In the genomic region with DNA sequence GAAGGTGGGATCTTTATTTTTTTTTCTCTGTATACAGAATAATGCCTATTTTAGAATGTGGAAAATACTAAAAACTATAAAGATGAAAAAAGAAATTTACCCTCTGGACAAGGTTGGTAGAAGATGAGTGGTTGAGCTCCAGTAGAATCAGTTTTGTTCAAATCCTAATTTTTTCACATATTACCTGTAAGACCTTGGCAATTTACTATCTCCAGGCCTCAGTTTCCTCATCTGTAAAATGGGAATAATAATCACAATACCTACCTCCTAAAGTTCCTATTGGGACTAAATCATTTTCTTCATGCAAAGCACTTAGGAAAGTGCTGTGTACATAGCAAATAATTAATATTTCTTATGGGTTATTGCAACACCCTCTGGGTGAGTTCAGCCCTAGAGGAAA, we compare ENCODE assay signal across 23 cellular contexts. TPM values are rescaled to one million over a fixed set of nuclear protein-coding genes. Genes with fewer than 3 reads are reported as not detected.
DNase-seq lines count a peak whose midpoint lies in the region; ATAC-seq and TF ChIP-seq lines count a peak whose summit lies in the region.
"Had no signal": no experiment of that assay in that cellular context is flagged by ENCODE, and none has a peak within 500 bp of the region (broad histone marks: within the 10 kb centered on the region; RNA-seq: fewer than 3 reads in every experiment).

No MANE protein-coding gene starts in this region.

- H3K9ac ChIP-seq in adipocyte (ENCODE audit: low read length) (peak overlapping the region; percentile 75), colonic mucosa (ENCODE audit: low read depth in 2 of 2, low read length in 2 of 2) (no peak overlapping the region)

- H3K4me3 Mint-ChIP-seq in CD4-positive, alpha-beta memory T cell = no peak overlapping the region
- H3K4me3 Mint-ChIP-seq: activated CD4-positive, alpha-beta T cell treated with anti-CD3 and anti-CD28 coated beads, Interleukin-2, amount 10 ng/mL, durations not matched to agents 7 days and 5 days; activated naive CD8-positive, alpha-beta T cell treated with anti-CD3 and anti-CD28 coated beads for 36 hours; activated T-helper 17 cell treated with anti-CD3 and anti-CD28 coated beads, Interleukin-2, amount 50 U/mL, for 72 hours; brain; CD8-positive, alpha-beta T cell; dendritic cell treated with granulocyte-macrophage colony-stimulating factor and Interleukin-4, amounts not matched to agents 40 ng/mL and 50 ng/mL, for 4 days; nephron progenitor cell; T-helper 1 cell treated with Interleukin-12 subunit alpha and Interleukin-12 subunit beta and Interleukin-4 antibody, amounts not matched to agents 30 μg/mL and 1 μg/mL, for 36 hours had no signal

- ATAC-seq in GM18511 (IDR thresholded peaks at IDR 0.05; ENCODE audit: unreplicated experiment) = no peak
- ATAC-seq: activated T-helper 17 cell treated with anti-CD3 and anti-CD28 coated beads, Interleukin-2, amount 50 U/mL, for 72 hours; CD8-positive, alpha-beta T cell had no signal

- H3K4me1 Mint-ChIP-seq in CD4-positive, alpha-beta memory T cell = no peaks in the 10 kb centered on the region
- H3K4me1 Mint-ChIP-seq: activated CD4-positive, alpha-beta T cell treated with anti-CD3 and anti-CD28 coated beads, Interleukin-2, amount 10 ng/mL, durations not matched to agents 7 days and 5 days; activated naive CD8-positive, alpha-beta T cell treated with anti-CD3 and anti-CD28 coated beads for 36 hours; activated T-helper 17 cell treated with anti-CD3 and anti-CD28 coated beads, Interleukin-2, amount 50 U/mL, for 72 hours had no signal

- no peaks in the 10 kb centered on the region for H3K27me3 Mint-ChIP-seq in CD4-positive, alpha-beta memory T cell
- H3K27me3 Mint-ChIP-seq: activated CD4-positive, alpha-beta T cell treated with anti-CD3 and anti-CD28 coated beads, Interleukin-2, amount 10 ng/mL, durations not matched to agents 7 days and 5 days; activated naive CD8-positive, alpha-beta T cell treated with anti-CD3 and anti-CD28 coated beads for 36 hours; activated T-helper 17 cell treated with anti-CD3 and anti-CD28 coated beads, Interleukin-2, amount 50 U/mL, for 72 hours; brain; dendritic cell treated with granulocyte-macrophage colony-stimulating factor and Interleukin-4, amounts not matched to agents 40 ng/mL and 50 ng/mL, for 4 days had no signal

- H3K27me3 ChIP-seq in adipocyte (replicated peaks; ENCODE audit: control insufficient read depth, insufficient read depth, low read length) (no peaks in the 10 kb centered on the region), colonic mucosa (no peaks in the 10 kb centered on the region), prostate gland (replicated peaks; ENCODE audit: insufficient read depth) (no peaks in the 10 kb centered on the region), testis (no peaks in the 10 kb centered on the region)
- H3K27me3 ChIP-seq in CD4-positive, alpha-beta memory T cell (ENCODE audit: insufficient read depth, low read length) = no peaks in the 10 kb centered on the region

- intact Hi-C loops in colonic mucosa (cut with DNase I) (no loop called here), prostate gland (cut with DNase I) (no loop called here), testis (cut with DNase I; ENCODE audit: low total_unique reads) (no loop called here)
- intact Hi-C loops in CD4-positive, alpha-beta memory T cell (cut with micrococcal nuclease) = no loop called here

- no peaks in the 10 kb centered on the region for H3K9me3 Mint-ChIP-seq in CD4-positive, alpha-beta memory T cell
- H3K9me3 Mint-ChIP-seq: activated CD4-positive, alpha-beta T cell treated with anti-CD3 and anti-CD28 coated beads, Interleukin-2, amount 10 ng/mL, durations not matched to agents 7 days and 5 days; activated naive CD8-positive, alpha-beta T cell treated with anti-CD3 and anti-CD28 coated beads for 36 hours; activated T-helper 17 cell treated with anti-CD3 and anti-CD28 coated beads, Interleukin-2, amount 50 U/mL, for 72 hours; brain; CD8-positive, alpha-beta T cell; dendritic cell treated with granulocyte-macrophage colony-stimulating factor and Interleukin-4, amounts not matched to agents 40 ng/mL and 50 ng/mL, for 4 days; HFFc6; nephron progenitor cell; T-helper 1 cell treated with Interleukin-12 subunit alpha and Interleukin-12 subunit beta and Interleukin-4 antibody, amounts not matched to agents 30 μg/mL and 1 μg/mL, for 36 hours had no signal

- H3K4me1 ChIP-seq in adipocyte (ENCODE audit: control insufficient read depth, insufficient read depth, low read length) = peaks cover 53% of the 10 kb centered on the region
- H3K4me1 ChIP-seq in colonic mucosa = no peaks in the 10 kb centered on the region
- H3K4me1 ChIP-seq in prostate gland (replicated peaks) = no peaks in the 10 kb centered on the region
- peaks cover 50% of the 10 kb centered on the region for H3K4me1 ChIP-seq in testis
- H3K4me1 ChIP-seq in CD4-positive, alpha-beta memory T cell (ENCODE audit: insufficient read depth, low read length) = no peaks in the 10 kb centered on the region

- H3K27ac Mint-ChIP-seq in CD4-positive, alpha-beta memory T cell = no peak overlapping the region
- H3K27ac Mint-ChIP-seq: activated CD4-positive, alpha-beta T cell treated with anti-CD3 and anti-CD28 coated beads, Interleukin-2, amount 10 ng/mL, durations not matched to agents 7 days and 5 days; activated naive CD8-positive, alpha-beta T cell treated with anti-CD3 and anti-CD28 coated beads for 36 hours; activated T-helper 17 cell treated with anti-CD3 and anti-CD28 coated beads, Interleukin-2, amount 50 U/mL, for 72 hours; CD8-positive, alpha-beta T cell; dendritic cell treated with granulocyte-macrophage colony-stimulating factor and Interleukin-4, amounts not matched to agents 40 ng/mL and 50 ng/mL, for 4 days; T-helper 1 cell treated with Interleukin-12 subunit alpha and Interleukin-12 subunit beta and Interleukin-4 antibody, amounts not matched to agents 30 μg/mL and 1 μg/mL, for 36 hours had no signal

- DNase-seq in adipocyte (ENCODE audit: low read depth) = no peak
- DNase-seq in colonic mucosa = no peak
- no peak for DNase-seq in prostate gland (ENCODE audit: low spot score)
- DNase-seq in testis = no peak
- DNase-seq in CD4-positive, alpha-beta memory T cell = no peak
- DNase-seq in NCI-H446 (lab: John Stamatoyannopoulos, UW) = no peak
- no peak for DNase-seq in NCI-H1048 (lab: John Stamatoyannopoulos, UW)
- DNase-seq: activated CD4-positive, alpha-beta T cell treated with anti-CD3 and anti-CD28 coated beads, Interleukin-2, amount 10 ng/mL, durations not matched to agents 7 days and 5 days; activated naive CD8-positive, alpha-beta T cell treated with anti-CD3 and anti-CD28 coated beads for 36 hours; CD8-positive, alpha-beta T cell; GDM1; HFFc6; NCI-H1436 treated with DMSO at 0.1 percent for 48 hours; NCI-H2171 treated with DMSO at 0.1 percent for 48 hours; NCI-H748 treated with DMSO at 0.1 percent for 48 hours; nephron progenitor cell; OCI-M1 had no signal

- peaks cover 8% of the 10 kb centered on the region for H3K36me3 ChIP-seq in adipocyte (ENCODE audit: control insufficient read depth, insufficient read depth, low read length, severe bottlenecking)
- no peaks in the 10 kb centered on the region for H3K36me3 ChIP-seq in colonic mucosa
- no peaks in the 10 kb centered on the region for H3K36me3 ChIP-seq in prostate gland
- no peaks in the 10 kb centered on the region for H3K36me3 ChIP-seq in testis (ENCODE audit: low read depth, missing control alignments)
- H3K36me3 ChIP-seq in CD4-positive, alpha-beta memory T cell (ENCODE audit: insufficient read depth, low read length) = no peaks in the 10 kb centered on the region

- CTCF ChIA-PET in CD4-positive, alpha-beta memory T cell (lab: Charles Lee; ENCODE audit: partially characterized antibody) = no interaction called here

- H3K9me3 ChIP-seq in adipocyte (ENCODE audit: control insufficient read depth, low read length) = no peaks in the 10 kb centered on the region
- H3K9me3 ChIP-seq in colonic mucosa = no peaks in the 10 kb centered on the region
- H3K9me3 ChIP-seq in prostate gland = no peaks in the 10 kb centered on the region
- H3K9me3 ChIP-seq in testis = no peaks in the 10 kb centered on the region
- no peaks in the 10 kb centered on the region for H3K9me3 ChIP-seq in CD4-positive, alpha-beta memory T cell (ENCODE audit: control insufficient read depth in 1 of 2, low read length in 2 of 2)

- POLR2A ChIA-PET in CD4-positive, alpha-beta memory T cell (lab: Charles Lee; ENCODE audit: partially characterized antibody) = no interaction called here

- TF ChIP-seq POLR2A in prostate gland (IDR thresholded peaks at IDR 0.05) = no peak
- no peak for TF ChIP-seq POLR2A in testis (IDR thresholded peaks at IDR 0.05)

- H3K27ac ChIP-seq in colonic mucosa (peak overlapping the region; percentile 55), prostate gland (peak overlapping the region; percentile 57 to 64), testis (peak overlapping the region; percentile 52 to 73)
- no peak overlapping the region for H3K27ac ChIP-seq in CD4-positive, alpha-beta memory T cell (ENCODE audit: low read depth, low read length)

- H3K4me3 ChIP-seq in adipocyte (ENCODE audit: low read length) (peak overlapping the region; percentile 75), colonic mucosa (no peak overlapping the region), prostate gland (no peak overlapping the region), testis (peak overlapping the region in 1 of 2 donors; percentile 50)
- H3K4me3 ChIP-seq in CD4-positive, alpha-beta memory T cell (ENCODE audit: low read length in 2 of 2) = no peak overlapping the region

- H3K36me3 Mint-ChIP-seq in CD4-positive, alpha-beta memory T cell = no peaks in the 10 kb centered on the region
- H3K36me3 Mint-ChIP-seq: activated naive CD8-positive, alpha-beta T cell treated with anti-CD3 and anti-CD28 coated beads for 36 hours; brain; CD8-positive, alpha-beta T cell had no signal

- TF ChIP-seq CTCF in colonic mucosa (IDR thresholded peaks at IDR 0.05) (no peak), prostate gland (IDR thresholded peaks at IDR 0.05) (no peak), testis (IDR thresholded peaks at IDR 0.05) (no peak)

RNA-seq across cellular contexts. Expression of gene DAAM2, which starts 28.4 kb away (rescaled TPM):
- total RNA-seq in colonic mucosa (1 to 10 TPM; 3.6 to 6.9 TPM), prostate gland (10 to 100 TPM in 1 of 2 donors, 1 to 10 TPM in 1; 4.7 to 41.3 TPM), testis (10 to 100 TPM; 64.5 to 66.1 TPM)
- 37.4 TPM for polyA plus RNA-seq in testis (ENCODE audit: insufficient read depth, low read depth, low replicate concordance)
- not detected for total RNA-seq in CD4-positive, alpha-beta memory T cell
- polyA plus RNA-seq in CD4-positive, alpha-beta memory T cell = not detected
- total RNA-seq: activated CD4-positive, alpha-beta T cell treated with anti-CD3 and anti-CD28 coated beads, Interleukin-2, amount 10 ng/mL, durations not matched to agents 7 days and 5 days; activated naive CD8-positive, alpha-beta T cell treated with anti-CD3 and anti-CD28 coated beads for 36 hours; activated T-helper 17 cell treated with anti-CD3 and anti-CD28 coated beads, Interleukin-2, amount 50 U/mL, for 72 hours; CD8-positive, alpha-beta T cell had no signal
- polyA plus RNA-seq: keratinocyte had no signal

Comparison
In these comparisons a context has a peak if more than half of its experiments do, and no peak if none do; other contexts are left out.
1. RNA of gene DAAM2, which starts 28.4 kb away (total RNA-seq): 64.5 to 66.1 TPM in testis, 4.7 to 41.3 TPM in prostate gland and 3.6 to 6.9 TPM in colonic mucosa; not detected in CD4-positive, alpha-beta memory T cell; every median in the first group is over 4 times any median in the second.